Comparison of ENCODE assay signal across 8 cellular contexts in the genomic region with DNA sequence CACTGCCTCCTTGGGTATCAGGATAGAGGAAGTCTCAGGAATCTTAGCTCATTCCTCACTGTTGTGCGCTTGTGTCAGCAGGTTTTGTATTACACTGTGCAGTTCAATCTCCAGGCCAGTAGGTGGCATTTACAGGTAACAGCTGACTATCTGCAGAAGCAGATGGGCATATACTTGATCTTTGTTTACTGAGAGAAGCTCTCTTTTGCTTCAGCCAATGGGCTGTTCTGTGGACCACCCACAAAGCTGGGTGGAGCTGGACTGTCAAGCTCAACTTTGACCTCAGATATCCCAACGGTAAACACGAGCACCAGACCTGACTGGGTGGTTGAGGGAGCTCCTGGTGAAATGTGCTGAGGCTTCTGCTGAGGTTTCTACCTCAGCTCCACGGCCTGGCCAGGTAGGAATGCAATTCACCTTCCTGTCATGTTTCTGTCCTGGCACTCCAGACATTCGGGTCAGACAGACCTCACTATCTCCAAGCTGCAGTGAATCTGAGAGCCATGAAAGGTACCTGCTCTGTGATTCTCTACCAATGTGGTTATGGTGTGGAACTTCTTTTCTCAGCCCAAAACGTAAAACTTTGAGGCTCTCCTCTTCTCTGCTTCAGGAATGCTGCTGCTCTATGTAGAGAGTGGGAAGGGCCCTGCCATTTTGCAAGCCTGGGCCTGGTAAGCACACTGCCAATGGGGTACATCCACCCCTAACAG.
A peak's percentile ranks its signal among the peaks of the same experiment; 100 is the strongest.
DNase-seq lines count a peak whose midpoint lies in the region; ATAC-seq and TF ChIP-seq lines count a peak whose summit lies in the region.

No MANE protein-coding gene starts in this region.

- H2BK5ac ChIP-seq in mesendoderm (ENCODE audit: low read length), result no peak overlapping the region

- no peak for TF ChIP-seq POLR2A in suprapubic skin (IDR thresholded peaks at IDR 0.05)

- no peak overlapping the region for H4K8ac ChIP-seq in mesendoderm (ENCODE audit: low read depth, low read length)

- H3K36me3 ChIP-seq in OCI-LY3 (replicated peaks; ENCODE audit: low read depth, low read length) (no peaks in the 10 kb centered on the region), mesendoderm (ENCODE audit: control insufficient read depth, insufficient read depth, low read length) (no peaks in the 10 kb centered on the region), suprapubic skin (no peaks in the 10 kb centered on the region)

- peak; percentile 60 for TF ChIP-seq CTCF in OCI-LY3 (IDR thresholded peaks at IDR 0.05; ENCODE audit: low read depth, low read length)
- TF ChIP-seq CTCF in suprapubic skin (IDR thresholded peaks at IDR 0.05), result peak in 1 of 2 donors; percentile 37

- H2BK15ac ChIP-seq in mesendoderm (replicated peaks; ENCODE audit: low read depth), result no peak overlapping the region

- no peak overlapping the region for H3K18ac ChIP-seq in mesendoderm (ENCODE audit: low read length)

- H3K4me1 ChIP-seq in OCI-LY3 (ENCODE audit: low read length) (no peaks in the 10 kb centered on the region), mesendoderm (ENCODE audit: control insufficient read depth, low read depth, low read length) (no peaks in the 10 kb centered on the region), suprapubic skin (no peaks in the 10 kb centered on the region)

- H4K20me1 ChIP-seq in OCI-LY3 (ENCODE audit: insufficient read depth, low read length), result no peaks in the 10 kb centered on the region

- peak; percentile 77 for DNase-seq in EH (ENCODE audit: low read depth)
- peak; percentile 80 for DNase-seq in dermis blood vessel endothelial cell
- DNase-seq in mesendoderm, result peak; percentile 95
- DNase-seq in T-helper 9 cell, result no peak
- DNase-seq in suprapubic skin (ENCODE audit: low spot score in 2 of 2), result no peak

- H3K4me2 ChIP-seq in OCI-LY3 (ENCODE audit: low read length) (no peak overlapping the region), mesendoderm (ENCODE audit: low read length) (no peak overlapping the region)

- no peaks in the 10 kb centered on the region for H3K9me3 ChIP-seq in OCI-LY3 (ENCODE audit: insufficient read depth, low read length)
- no peaks in the 10 kb centered on the region for H3K9me3 ChIP-seq in suprapubic skin

- H3K23ac ChIP-seq in mesendoderm (ENCODE audit: low read length), result no peak overlapping the region

- H3K4me3 ChIP-seq in OCI-LY3 (ENCODE audit: low read length), result no peak overlapping the region
- H3K4me3 ChIP-seq in mesendoderm (ENCODE audit: low read length), result no peak overlapping the region
- H3K4me3 ChIP-seq in suprapubic skin, result no peak overlapping the region

- no peak for TF ChIP-seq EP300 in suprapubic skin (IDR thresholded peaks at IDR 0.05)

- H3K27ac ChIP-seq in OCI-LY3 (ENCODE audit: low read length), result no peak overlapping the region
- no peak overlapping the region for H3K27ac ChIP-seq in mesendoderm (ENCODE audit: low read depth, low read length)
- H3K27ac ChIP-seq in suprapubic skin, result no peak overlapping the region

- no peak overlapping the region for H2AK5ac ChIP-seq in mesendoderm (ENCODE audit: low read length)

- H3K27me3 ChIP-seq in OCI-LY3 (ENCODE audit: low read depth, low read length) (no peaks in the 10 kb centered on the region), mesendoderm (ENCODE audit: insufficient read depth, low read length, poor library complexity) (no peaks in the 10 kb centered on the region), suprapubic skin (no peaks in the 10 kb centered on the region)

- no peak overlapping the region for H3K56ac ChIP-seq in mesendoderm (ENCODE audit: low read length)

- no peak overlapping the region for H3K4ac ChIP-seq in mesendoderm (ENCODE audit: low read depth, low read length)

- no peak overlapping the region for H3K9ac ChIP-seq in OCI-LY3 (ENCODE audit: low read length)
- H3K9ac ChIP-seq in mesendoderm (ENCODE audit: low read length), result no peak overlapping the region

- ATAC-seq in GM19351 (IDR thresholded peaks at IDR 0.05; ENCODE audit: unreplicated experiment) (peak; percentile 98), HG03175 (IDR thresholded peaks at IDR 0.05; ENCODE audit: unreplicated experiment) (peak; percentile 92)

- no peak overlapping the region for H4K5ac ChIP-seq in mesendoderm (ENCODE audit: low read length)

- WGBS in mesendoderm (ENCODE audit: extremely low coverage, insufficient coverage, low lambda C conversion rate), result no CpG with 5 or more reads among the region's 6 CpGs
- 87% methylated on average over 6 of the region's 6 CpGs for WGBS in suprapubic skin

- H3K79me2 ChIP-seq in OCI-LY3 (ENCODE audit: low read length) (no peaks in the 10 kb centered on the region), mesendoderm (ENCODE audit: control insufficient read depth, insufficient read depth, low read length) (no peaks in the 10 kb centered on the region)

- no peak overlapping the region for H2BK120ac ChIP-seq in mesendoderm (ENCODE audit: low read depth, low read length)

- no peak overlapping the region for H2AFZ ChIP-seq in OCI-LY3 (ENCODE audit: low read depth, low read length)

- no peaks in the 10 kb centered on the region for H3K79me1 ChIP-seq in mesendoderm (ENCODE audit: low read length)

Comparison
In these comparisons a context has a peak if more than half of its experiments do, and no peak if none do; other contexts are left out.
1. DNase-seq: peak in EH (single experiment), dermis blood vessel endothelial cell (single experiment) and mesendoderm (single experiment); none in T-helper 9 cell (single experiment) and suprapubic skin (0 of 2).